14 cellular contexts compared by ENCODE assay signal in genomic region chr9:34577635-34578240, GRCh38. TPM values are rescaled to one million over a fixed set of nuclear protein-coding genes. Genes with fewer than 3 reads are reported as not detected.
DNase-seq lines count a peak whose midpoint lies in the region; ATAC-seq lines count a peak whose summit lies in the region.
"Had no signal": no experiment of that assay in that cellular context is flagged by ENCODE, and none has a peak within 500 bp of the region (broad histone marks: within the 10 kb centered on the region; RNA-seq: fewer than 3 reads in every experiment).

No MANE protein-coding gene starts in this region.

- peaks cover 82% of the 10 kb centered on the region for H3K27me3 Mint-ChIP-seq in T-helper 17 cell

- DNase-seq in DMS79 treated with DMSO at 0.1 percent for 48 hours (lab: John Stamatoyannopoulos, UW) (peak; percentile 16), DMS79 (lab: John Stamatoyannopoulos, UW) (no peak), T-helper 17 cell (no peak), skeletal muscle cell (ENCODE audit: low read depth) (no peak), activated gamma-delta T cell (lab: John Stamatoyannopoulos, UW) (no peak), NCI-H510A treated with DMSO at 0.1 percent for 48 hours (lab: John Stamatoyannopoulos, UW) (no peak)
- DNase-seq: activated CD4-positive, alpha-beta T cell treated with anti-CD3 and anti-CD28 coated beads for 4 hours; occipital lobe had no signal

- H3K9me3 ChIP-seq in T-helper 17 cell (ENCODE audit: control insufficient read depth, low read length, poor library complexity, severe bottlenecking) (no peaks in the 10 kb centered on the region), iPS-18c (ENCODE audit: control insufficient read depth, insufficient read depth, low read length) (no peaks in the 10 kb centered on the region)

- peak overlapping the region; percentile 89 for H3K4me3 Mint-ChIP-seq in T-helper 17 cell

- peaks cover 28% of the 10 kb centered on the region for H3K36me3 Mint-ChIP-seq in T-helper 17 cell (ENCODE audit: low read depth)

- H3K4me3 ChIP-seq in iPS-18c (ENCODE audit: insufficient read depth, low read depth, low read length), result peak overlapping the region; percentile 50
- H3K4me3 ChIP-seq in skeletal muscle cell (ENCODE audit: low read depth, low read length), result peak overlapping the region; percentile 27

- H3K4me1 Mint-ChIP-seq in T-helper 17 cell, result peaks cover 22% of the 10 kb centered on the region

- H3K27ac Mint-ChIP-seq in T-helper 17 cell, result no peak overlapping the region

- no peak for ATAC-seq in T-helper 17 cell
- ATAC-seq in HG02763 (IDR thresholded peaks at IDR 0.05; ENCODE audit: unreplicated experiment), result no peak

RNA-seq across cellular contexts. Expression of gene CNTFR, which starts 11.8 kb away (rescaled TPM):
- not detected for total RNA-seq in T-helper 17 cell
- total RNA-seq: bronchial epithelial cell, glomerular endothelial cell, RPMI7951 had no signal

RNA-seq across cellular contexts. Expression of gene RPP25L, which starts 34.2 kb away (rescaled TPM):
- 1 to 10 TPM; 8.3 to 9.0 TPM for total RNA-seq in T-helper 17 cell

RNA-seq across cellular contexts. Expression of gene DCTN3, which starts 42.6 kb away (rescaled TPM):
- 10 to 100 TPM; 76.4 to 82.4 TPM for total RNA-seq in T-helper 17 cell

RNA-seq across cellular contexts. Expression of gene ARID3C, which starts 51.1 kb away (rescaled TPM):
- total RNA-seq in T-helper 17 cell, result under 1 TPM in 1 of 2 donors, not detected in 1; 0.27 TPM
- total RNA-seq: M059J, occipital lobe, RPMI7951 had no signal

RNA-seq across cellular contexts. Expression of gene ENHO, which starts 54.9 kb away (rescaled TPM):
- 1 to 10 TPM in 1 of 2 donors, not detected in 1; 1.4 TPM for total RNA-seq in T-helper 17 cell
- total RNA-seq: bronchial epithelial cell, glomerular endothelial cell had no signal
